ENCODE assay signal across 17 cellular contexts in the genomic region with DNA sequence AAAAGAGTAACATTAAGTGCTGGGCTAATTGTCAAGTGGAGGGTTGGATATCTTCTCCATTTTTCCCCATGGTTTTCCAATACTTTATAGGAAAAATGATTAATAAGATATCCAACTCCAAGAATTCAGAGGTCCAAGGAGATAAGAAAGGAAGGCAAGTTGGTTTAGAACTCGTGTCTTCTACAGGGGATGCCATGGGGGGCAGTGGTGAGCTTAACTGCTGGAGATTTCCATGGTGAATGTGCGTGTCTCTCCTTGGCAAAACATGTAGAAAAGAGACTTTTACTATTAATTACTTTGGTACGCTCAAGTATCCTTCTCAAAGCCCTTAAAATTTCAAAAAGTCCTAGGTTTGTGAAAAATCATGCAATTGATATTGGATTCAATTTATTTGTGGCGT.
DNase-seq lines count a peak whose midpoint lies in the region; ATAC-seq, FAIRE-seq and TF ChIP-seq lines count a peak whose summit lies in the region.
"Had no signal": no experiment of that assay in that cellular context is flagged by ENCODE, and none has a peak within 500 bp of the region (broad histone marks: within the 10 kb centered on the region; RNA-seq: fewer than 3 reads in every experiment).

No MANE protein-coding gene starts in this region.

- TF ChIP-seq CTCF in GM23338 (conservative IDR thresholded peaks at IDR 0.05; ENCODE audit: low read depth in 2 of 2) (peak; percentile 30 to 39), neural progenitor cell (IDR thresholded peaks at IDR 0.05) (peak; percentile 26), kidney (IDR thresholded peaks at IDR 0.05; ENCODE audit: borderline replicate concordance, extremely low read depth, insufficient read depth) (no peak)

- H4K20me1 ChIP-seq in GM23338 (replicated peaks; ENCODE audit: insufficient read depth) (no peaks in the 10 kb centered on the region), neural progenitor cell (ENCODE audit: low read depth) (no peaks in the 10 kb centered on the region)

- H3K27ac Mint-ChIP-seq in GM23338: no peak overlapping the region
- H3K27ac Mint-ChIP-seq in neural progenitor cell: no peak overlapping the region
- H3K27ac Mint-ChIP-seq: CD4-positive, alpha-beta memory T cell had no signal

- H3K9ac ChIP-seq in neural progenitor cell: no peak overlapping the region
- no peak overlapping the region for H3K9ac ChIP-seq in kidney (ENCODE audit: low read length in 2 of 2)
- H3K9ac ChIP-seq: GM23248 had no signal

- FAIRE-seq in kidney (lab: Jason Lieb, UNC): no peak
- FAIRE-seq: GM12891, GM18507, H54 had no signal

- H3F3A ChIP-seq in GM23338 (replicated peaks; ENCODE audit: low read depth): peaks cover 4% of the 10 kb centered on the region; the same call in 1 of the 2 replicates
- peaks cover 24% of the 10 kb centered on the region for H3F3A ChIP-seq in neural progenitor cell (ENCODE audit: low read depth)

- peaks cover 42% of the 10 kb centered on the region for H3K4me1 Mint-ChIP-seq in GM23338
- peaks cover 14% of the 10 kb centered on the region for H3K4me1 Mint-ChIP-seq in neural progenitor cell
- H3K4me1 Mint-ChIP-seq: CD4-positive, alpha-beta memory T cell had no signal

- H3K27me3 Mint-ChIP-seq in GM23338 (ENCODE audit: insufficient read depth, low read depth, poor library complexity): peaks cover 4% of the 10 kb centered on the region
- peaks cover 2% of the 10 kb centered on the region for H3K27me3 Mint-ChIP-seq in neural progenitor cell (ENCODE audit: insufficient read depth, low read depth)
- H3K27me3 Mint-ChIP-seq: CD4-positive, alpha-beta memory T cell had no signal

- DNase-seq in GM23338 (ENCODE audit: low spot score): peak; percentile 10
- DNase-seq in SK-MEL-5 (ENCODE audit: low read depth, low spot score): peak; percentile 2
- DNase-seq in neural progenitor cell (ENCODE audit: low spot score): no peak
- DNase-seq in NOMO-1 (lab: John Stamatoyannopoulos, UW; ENCODE audit: unreplicated experiment in 2 of 2): no peak
- no peak for DNase-seq in stimulated activated CD8-positive, alpha-beta memory T cell treated with anti-CD3 and anti-CD28 coated beads, Interleukin-4, amount 100 ng/mL, for 48 hours
- DNase-seq in kidney: no peak
- DNase-seq: C1 segment of cervical spinal cord; Calu3; CD4-positive, alpha-beta memory T cell; COR-L47; DMS53; GF-D8; GM23248; HCEC 1CT had no signal

- H3K36me3 ChIP-seq in GM23338 (ENCODE audit: insufficient read depth) (no peaks in the 10 kb centered on the region), neural progenitor cell (no peaks in the 10 kb centered on the region), kidney (ENCODE audit: control insufficient read depth in 1 of 2, insufficient read depth in 2 of 2, low read length in 2 of 2) (no peaks in the 10 kb centered on the region)

- no peaks in the 10 kb centered on the region for H3K79me2 ChIP-seq in GM23338 (replicated peaks; ENCODE audit: insufficient read depth)
- H3K79me2 ChIP-seq in neural progenitor cell (ENCODE audit: low read depth): no peaks in the 10 kb centered on the region

- H3K4me1 ChIP-seq in GM23338 (ENCODE audit: insufficient read depth) (peaks cover 15% of the 10 kb centered on the region; the same call in 1 of the 2 replicates), neural progenitor cell (peaks cover 37% of the 10 kb centered on the region), kidney (ENCODE audit: control insufficient read depth in 1 of 2, insufficient read depth in 1 of 2, low read depth in 1 of 2, low read length in 2 of 2) (no peaks in the 10 kb centered on the region)

- no peak for ATAC-seq in GM23338

- H3K27ac ChIP-seq in GM23338 (ENCODE audit: low read depth): no peak overlapping the region
- H3K27ac ChIP-seq in neural progenitor cell: no peak overlapping the region
- H3K27ac ChIP-seq in kidney (ENCODE audit: low read depth in 2 of 2, low read length in 2 of 2): no peak overlapping the region
- H3K27ac ChIP-seq: GM23248 had no signal

- H3K36me3 Mint-ChIP-seq in GM23338 (ENCODE audit: low read depth) (peaks cover 3% of the 10 kb centered on the region; the same call in 1 of the 3 replicates), neural progenitor cell (peaks cover 5% of the 10 kb centered on the region)
- H3K36me3 Mint-ChIP-seq: CD4-positive, alpha-beta memory T cell had no signal

- H3K4me3 Mint-ChIP-seq in GM23338 (no peak overlapping the region), neural progenitor cell (no peak overlapping the region)
- H3K4me3 Mint-ChIP-seq: CD4-positive, alpha-beta memory T cell had no signal

- in situ Hi-C loops in SK-MEL-5 (cut with HindIII; ENCODE audit: low pct_unique_long_range_greater_than_20kb, low sequenced_read_pairs): no loop called here

- H3K4me3 ChIP-seq in GM23338 (no peak overlapping the region), neural progenitor cell (no peak overlapping the region), kidney (ENCODE audit: low read length in 2 of 2) (no peak overlapping the region)
- H3K4me3 ChIP-seq: GM23248 had no signal

- intact Hi-C loops in kidney (cut with DNase I): no loop called here

- no peaks in the 10 kb centered on the region; the same call in 2 of the 3 replicates for H3K9me3 Mint-ChIP-seq in GM23338
- peaks cover 14% of the 10 kb centered on the region for H3K9me3 Mint-ChIP-seq in neural progenitor cell

- no peaks in the 10 kb centered on the region for H3K9me3 ChIP-seq in neural progenitor cell (ENCODE audit: low read depth)
- no peaks in the 10 kb centered on the region for H3K9me3 ChIP-seq in kidney (ENCODE audit: control insufficient read depth in 1 of 2, low read length in 2 of 2)

- peaks cover 9% of the 10 kb centered on the region; the same call in 1 of the 2 replicates for H3K9me2 ChIP-seq in GM23338 (ENCODE audit: insufficient read depth)

- no peaks in the 10 kb centered on the region for H3K27me3 ChIP-seq in GM23338 (ENCODE audit: insufficient read depth)
- H3K27me3 ChIP-seq in neural progenitor cell: no peaks in the 10 kb centered on the region

- H2AFZ ChIP-seq in GM23338 (no peak overlapping the region), neural progenitor cell (replicated peaks) (no peak overlapping the region)
- H2AFZ ChIP-seq: GM23248 had no signal

- no peak overlapping the region for H3K4me2 ChIP-seq in GM23338
- no peak overlapping the region for H3K4me2 ChIP-seq in neural progenitor cell

TF ChIP-seq in GM23338, 12 proteins besides CTCF, POLR2A, EP300 and RAD21 (continues in another document):
- TF ChIP-seq POLR2AphosphoS5 (IDR thresholded peaks at IDR 0.05; ENCODE audit: low read depth): no peak
- no peak for TF ChIP-seq REST (IDR thresholded peaks at IDR 0.05; ENCODE audit: unreplicated experiment)
- TF ChIP-seq JUNB (IDR thresholded peaks at IDR 0.05; ENCODE audit: unreplicated experiment): no peak
- no peak for TF ChIP-seq EZH2 (IDR thresholded peaks at IDR 0.05; ENCODE audit: low read depth, unreplicated experiment)
- TF ChIP-seq, protein P1, sequence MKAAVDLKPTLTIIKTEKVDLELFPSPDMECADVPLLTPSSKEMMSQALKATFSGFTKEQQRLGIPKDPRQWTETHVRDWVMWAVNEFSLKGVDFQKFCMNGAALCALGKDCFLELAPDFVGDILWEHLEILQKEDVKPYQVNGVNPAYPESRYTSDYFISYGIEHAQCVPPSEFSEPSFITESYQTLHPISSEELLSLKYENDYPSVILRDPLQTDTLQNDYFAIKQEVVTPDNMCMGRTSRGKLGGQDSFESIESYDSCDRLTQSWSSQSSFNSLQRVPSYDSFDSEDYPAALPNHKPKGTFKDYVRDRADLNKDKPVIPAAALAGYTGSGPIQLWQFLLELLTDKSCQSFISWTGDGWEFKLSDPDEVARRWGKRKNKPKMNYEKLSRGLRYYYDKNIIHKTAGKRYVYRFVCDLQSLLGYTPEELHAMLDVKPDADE (IDR thresholded peaks at IDR 0.05): no peak
- no peak for TF ChIP-seq STAT1 (IDR thresholded peaks at IDR 0.05; ENCODE audit: unreplicated experiment)
- TF ChIP-seq CREB1 (CRISPR knock-in tag; IDR thresholded peaks at IDR 0.05; ENCODE audit: low read depth): no peak
- no peak for TF ChIP-seq ZNF114 (CRISPR knock-in tag; IDR thresholded peaks at IDR 0.05)
- TF ChIP-seq NANOG (IDR thresholded peaks at IDR 0.05; ENCODE audit: borderline replicate concordance): no peak
- TF ChIP-seq EZH2phosphoT487 (IDR thresholded peaks at IDR 0.05; ENCODE audit: unreplicated experiment): no peak
- TF ChIP-seq ZNF331 (CRISPR knock-in tag; IDR thresholded peaks at IDR 0.05; ENCODE audit: low read depth): no peak

Comparison
In these comparisons a context has a peak if more than half of its experiments do, and no peak if none do; other contexts are left out.
1. DNase-seq: peak in GM23338 (single experiment) and SK-MEL-5 (single experiment); none in neural progenitor cell (single experiment), NOMO-1 (0 of 2), stimulated activated CD8-positive, alpha-beta memory T cell treated with anti-CD3 and anti-CD28 coated beads, Interleukin-4, amount 100 ng/mL, for 48 hours (single experiment) and kidney (single experiment).